8 cellular contexts compared by ENCODE assay signal in the genomic region with DNA sequence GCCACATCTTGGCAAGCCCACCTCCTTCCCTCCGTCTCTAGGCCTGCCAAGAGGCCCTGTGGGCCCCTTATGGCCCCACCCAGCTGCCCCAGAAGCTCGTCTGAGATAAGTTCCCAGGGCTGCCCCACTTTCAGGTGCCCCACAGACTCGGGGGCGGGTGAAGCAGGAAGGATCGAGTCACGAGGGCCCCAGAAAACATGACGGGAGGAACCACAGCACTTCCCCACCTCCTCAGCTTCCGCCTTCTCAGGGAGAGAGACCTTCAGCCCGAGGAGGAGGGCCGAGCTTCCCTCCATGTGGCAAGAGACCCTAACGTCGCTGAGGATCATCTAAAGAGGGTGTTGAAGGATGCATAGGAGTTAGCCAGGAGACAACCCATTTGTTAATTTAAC. TPM values are rescaled to one million over a fixed set of nuclear protein-coding genes. Genes with fewer than 3 reads are reported as not detected.
DNase-seq lines count a peak whose midpoint lies in the region; ATAC-seq and TF ChIP-seq lines count a peak whose summit lies in the region.

No MANE protein-coding gene starts in this region.

- no peaks in the 10 kb centered on the region for H3K79me2 ChIP-seq in hepatocyte

- H3K18ac ChIP-seq in mesenchymal stem cell (ENCODE audit: low read depth in 1 of 2, low read length in 2 of 2): no peak overlapping the region

- DNase-seq in activated CD4-positive, alpha-beta T cell treated with anti-CD3 and anti-CD28 coated beads for 24 hours (ENCODE audit: low read depth in 2 of 2): peak; percentile 62 to 73
- DNase-seq in stimulated activated CD4-positive, alpha-beta T cell treated with anti-CD3 and anti-CD28 coated beads, Interleukin-2, amount 100 ng/mL, for 24 hours: peak; percentile 84 to 85
- DNase-seq in mesenchymal stem cell (no peak), inferior parietal cortex (ENCODE audit: extremely low spot score) (no peak), NCI-H774 (lab: John Stamatoyannopoulos, UW) (no peak), hepatocyte (ENCODE audit: low spot score) (no peak)

- H2BK12ac ChIP-seq in mesenchymal stem cell (ENCODE audit: low read length in 2 of 2): no peak overlapping the region

- no peak overlapping the region for H3K14ac ChIP-seq in mesenchymal stem cell (ENCODE audit: low read length in 2 of 2)

- H3K36me3 ChIP-seq in duodenal mucosa (ENCODE audit: control insufficient read depth in 1 of 2, insufficient read depth in 2 of 2, low read length in 2 of 2): no peaks in the 10 kb centered on the region
- H3K36me3 ChIP-seq in mesenchymal stem cell (ENCODE audit: control insufficient read depth in 1 of 2, insufficient read depth in 2 of 2, low read depth in 1 of 2, low read length in 2 of 2): no peaks in the 10 kb centered on the region
- H3K36me3 ChIP-seq in hepatocyte (replicated peaks; ENCODE audit: insufficient read depth, low read depth): no peaks in the 10 kb centered on the region

- no peaks in the 10 kb centered on the region for H3K9me2 ChIP-seq in hepatocyte (replicated peaks; ENCODE audit: insufficient read depth)

- no peak overlapping the region for H2AK5ac ChIP-seq in mesenchymal stem cell (ENCODE audit: low read length, severe bottlenecking)

- ATAC-seq in GM21576 (IDR thresholded peaks at IDR 0.05; ENCODE audit: unreplicated experiment): peak; percentile 41

- H2AFZ ChIP-seq in mesenchymal stem cell (ENCODE audit: low read depth, low read length) (no peak overlapping the region), hepatocyte (no peak overlapping the region)

- H3K4me1 ChIP-seq in duodenal mucosa (ENCODE audit: control insufficient read depth in 1 of 2, insufficient read depth in 2 of 2, low read length in 2 of 2) (peaks cover 4 to 10% of the 10 kb centered on the region in 2 donors), mesenchymal stem cell (ENCODE audit: control insufficient read depth, insufficient read depth, low read depth, low read length) (peaks cover 11% of the 10 kb centered on the region), hepatocyte (ENCODE audit: insufficient read depth) (no peaks in the 10 kb centered on the region)

- H3K9me3 ChIP-seq in duodenal mucosa (ENCODE audit: control insufficient read depth in 1 of 2, low read length in 2 of 2) (no peaks in the 10 kb centered on the region), mesenchymal stem cell (ENCODE audit: control insufficient read depth, low read length) (no peaks in the 10 kb centered on the region), hepatocyte (ENCODE audit: low read depth) (no peaks in the 10 kb centered on the region)

- H3K9ac ChIP-seq in duodenal mucosa (ENCODE audit: low read depth in 1 of 2, low read length in 2 of 2): peak overlapping the region; percentile 15 to 48
- H3K9ac ChIP-seq in mesenchymal stem cell (ENCODE audit: low read length): no peak overlapping the region

- no peak overlapping the region for H3K23ac ChIP-seq in mesenchymal stem cell (ENCODE audit: low read length in 2 of 2)

- H2BK120ac ChIP-seq in mesenchymal stem cell (ENCODE audit: low read depth, low read length): no peak overlapping the region

- H3K4me2 ChIP-seq in mesenchymal stem cell (ENCODE audit: low read length, poor library complexity, severe bottlenecking): no peak overlapping the region
- H3K4me2 ChIP-seq in hepatocyte: no peak overlapping the region

- H4K91ac ChIP-seq in mesenchymal stem cell (ENCODE audit: low read length): no peak overlapping the region

- WGBS in mesenchymal stem cell: 51% methylated on average over 8 of the region's 12 CpGs
- WGBS in hepatocyte (ENCODE audit: low lambda C conversion rate, missing lambda C conversion rate): 80% methylated on average over 12 of the region's 12 CpGs

- no peak overlapping the region for H3K4ac ChIP-seq in mesenchymal stem cell (ENCODE audit: low read depth in 1 of 2, low read length in 2 of 2)

- no peaks in the 10 kb centered on the region for H4K20me1 ChIP-seq in hepatocyte (ENCODE audit: insufficient read depth, poor library complexity, severe bottlenecking)

- TF ChIP-seq CTCF in hepatocyte (IDR thresholded peaks at IDR 0.05; ENCODE audit: poor library complexity): no peak

- H3K4me3 ChIP-seq in duodenal mucosa (ENCODE audit: low read depth in 1 of 2, low read length in 2 of 2) (no peak overlapping the region), mesenchymal stem cell (ENCODE audit: insufficient read depth in 1 of 2, low read depth in 1 of 2, low read length in 2 of 2) (no peak overlapping the region), hepatocyte (no peak overlapping the region)

- no peak overlapping the region for H4K8ac ChIP-seq in mesenchymal stem cell (ENCODE audit: low read length)

- no peaks in the 10 kb centered on the region for H3K27me3 ChIP-seq in duodenal mucosa (ENCODE audit: control insufficient read depth in 1 of 2, insufficient read depth in 2 of 2, low read length in 2 of 2)
- H3K27me3 ChIP-seq in mesenchymal stem cell (ENCODE audit: control insufficient read depth in 1 of 2, insufficient read depth in 1 of 2, low read length in 2 of 2): peaks cover 0 to 8% of the 10 kb centered on the region in 2 experiments
- no peaks in the 10 kb centered on the region for H3K27me3 ChIP-seq in hepatocyte

- H2BK15ac ChIP-seq in mesenchymal stem cell (ENCODE audit: low read depth, poor library complexity, severe bottlenecking): no peak overlapping the region

- H3K79me1 ChIP-seq in mesenchymal stem cell (replicated peaks; ENCODE audit: low read length, poor library complexity, severe bottlenecking): no peaks in the 10 kb centered on the region

- no peak overlapping the region for H2BK5ac ChIP-seq in mesenchymal stem cell (ENCODE audit: low read depth, low read length, poor library complexity, severe bottlenecking)

- H3K27ac ChIP-seq in duodenal mucosa (ENCODE audit: low read depth, low read length) (peak overlapping the region; percentile 20), mesenchymal stem cell (ENCODE audit: low read length, poor library complexity, severe bottlenecking) (no peak overlapping the region), hepatocyte (no peak overlapping the region)

RNA-seq across cellular contexts. Expression of gene IL12RB1, which starts 4.5 kb away (rescaled TPM):
- 0.19 TPM for polyA plus RNA-seq in mesenchymal stem cell (2013, experiment 1 of 2)
- polyA plus RNA-seq in mesenchymal stem cell (2013, experiment 2 of 2): 0.19 TPM
- total RNA-seq in hepatocyte: not detected in 2 replicates
- not detected in 2 replicates for polyA plus RNA-seq in hepatocyte

RNA-seq across cellular contexts. Expression of gene MAST3, which starts 6.4 kb away (rescaled TPM):
- polyA plus RNA-seq in mesenchymal stem cell (2013, experiment 1 of 2): 4.4 TPM
- polyA plus RNA-seq in mesenchymal stem cell (2013, experiment 2 of 2): 4.7 TPM
- total RNA-seq in hepatocyte: 5.5 and 9.7 TPM in 2 replicates
- 10.3 and 11.1 TPM in 2 replicates for polyA plus RNA-seq in hepatocyte

Comparison
In these comparisons a context has a peak if more than half of its experiments do, and no peak if none do; other contexts are left out.
1. DNase-seq: peak in activated CD4-positive, alpha-beta T cell treated with anti-CD3 and anti-CD28 coated beads for 24 hours (2 of 2) and stimulated activated CD4-positive, alpha-beta T cell treated with anti-CD3 and anti-CD28 coated beads, Interleukin-2, amount 100 ng/mL, for 24 hours (2 of 2); none in mesenchymal stem cell (single experiment), inferior parietal cortex (single experiment), NCI-H774 (single experiment) and hepatocyte (single experiment).